24 cellular contexts compared by ENCODE assay signal in the genomic region with DNA sequence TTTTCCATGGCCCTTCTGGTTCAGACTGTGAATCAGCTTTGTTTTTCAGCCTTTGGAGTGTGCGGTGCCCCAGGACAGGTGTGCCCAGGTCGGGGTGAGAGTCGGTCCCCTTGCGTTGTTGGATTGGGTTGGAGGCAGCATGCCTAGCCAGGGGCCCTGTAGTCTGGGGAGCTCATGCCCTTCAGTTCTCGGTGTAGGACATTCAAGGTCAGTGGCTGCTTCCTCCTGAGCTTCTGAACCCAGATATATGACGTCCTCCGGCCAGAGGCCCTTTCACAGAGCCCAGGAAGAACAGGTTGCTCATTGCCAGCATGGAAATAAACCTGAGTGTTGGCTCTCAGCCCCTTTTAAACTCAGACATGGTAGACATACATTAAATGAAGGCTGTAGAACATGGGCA. TPM values are rescaled to one million over a fixed set of nuclear protein-coding genes. Genes with fewer than 3 reads are reported as not detected.
"Had no signal": no experiment of that assay in that cellular context is flagged by ENCODE, and none has a peak within 500 bp of the region (broad histone marks: within the 10 kb centered on the region; RNA-seq: fewer than 3 reads in every experiment).

No MANE protein-coding gene starts in this region.

- H2AFZ ChIP-seq: parathyroid adenoma had no signal

- H3K27me3 ChIP-seq: esophagus squamous epithelium, testis, tibial nerve, upper lobe of right lung, vagina had no signal

- H3K79me2 ChIP-seq: parathyroid adenoma had no signal

- DNase-seq: cerebellar nuclear complex; esophagus squamous epithelium; foreskin keratinocyte; head of caudate nucleus; islet precursor cell; lower lobe of right lung; mesenchymal stem cell; midbrain; occipital lobe; stimulated activated CD4-positive, alpha-beta T cell treated with anti-CD3 and anti-CD28 coated beads, Interleukin-4, amount 100 ng/mL, for 1 hour; stimulated activated CD8-positive, alpha-beta memory T cell treated with anti-CD3 and anti-CD28 coated beads, Interleukin-4, amount 100 ng/mL, for 48 hours; testis; upper lobe of right lung had no signal

- H3K4me1 Mint-ChIP-seq: stimulated activated effector memory CD8-positive, alpha-beta T cell treated with anti-CD3 and anti-CD28 coated beads, Interleukin-12 subunit alpha, Interleukin-12 subunit beta, amount 100 ng/mL, for 72 hours had no signal

- H3K36me3 Mint-ChIP-seq: natural killer cell treated with Interleukin-12 subunit alpha and Interleukin-12 subunit beta and Interleukin-15 and Interleukin-18, amount 100 ng/mL, for 72 hours; stimulated activated effector memory CD8-positive, alpha-beta T cell treated with anti-CD3 and anti-CD28 coated beads, Interleukin-12 subunit alpha, Interleukin-12 subunit beta, amount 100 ng/mL, for 72 hours had no signal

- H3K4me3 ChIP-seq: esophagus squamous epithelium, lower lobe of right lung, testis, tibial nerve, upper lobe of right lung, vagina had no signal

- ATAC-seq: foreskin keratinocyte; left lobe of liver; lower lobe of right lung; natural killer cell treated with Interleukin-12 subunit alpha and Interleukin-12 subunit beta and Interleukin-15 and Interleukin-18, amount 100 ng/mL, for 72 hours; stimulated activated effector memory CD8-positive, alpha-beta T cell treated with anti-CD3 and anti-CD28 coated beads, Interleukin-12 subunit alpha, Interleukin-12 subunit beta, amount 100 ng/mL, for 72 hours; upper lobe of right lung had no signal

- H3K27ac Mint-ChIP-seq: dendritic cell treated with granulocyte-macrophage colony-stimulating factor and Interleukin-4, amounts not matched to agents 40 ng/mL and 50 ng/mL, for 4 days; natural killer cell treated with Interleukin-12 subunit alpha and Interleukin-12 subunit beta and Interleukin-15 and Interleukin-18, amount 100 ng/mL, for 72 hours; stimulated activated effector memory CD8-positive, alpha-beta T cell treated with anti-CD3 and anti-CD28 coated beads, Interleukin-12 subunit alpha, Interleukin-12 subunit beta, amount 100 ng/mL, for 72 hours; stimulated activated naive CD8-positive, alpha-beta T cell treated with anti-CD3 and anti-CD28 coated beads, Interleukin-15, Interleukin-2, amounts not matched to agents 100 ng/mL and 50 ng/mL, for 24 hours had no signal

- H3K36me3 ChIP-seq: esophagus squamous epithelium, lower lobe of right lung, tibial nerve, upper lobe of right lung, vagina had no signal

- H3K4me3 Mint-ChIP-seq: dendritic cell treated with granulocyte-macrophage colony-stimulating factor and Interleukin-4, amounts not matched to agents 40 ng/mL and 50 ng/mL, for 4 days; natural killer cell treated with Interleukin-12 subunit alpha and Interleukin-12 subunit beta and Interleukin-15 and Interleukin-18, amount 100 ng/mL, for 72 hours; stimulated activated effector memory CD8-positive, alpha-beta T cell treated with anti-CD3 and anti-CD28 coated beads, Interleukin-12 subunit alpha, Interleukin-12 subunit beta, amount 100 ng/mL, for 72 hours; stimulated activated naive CD8-positive, alpha-beta T cell treated with anti-CD3 and anti-CD28 coated beads, Interleukin-15, Interleukin-2, amounts not matched to agents 100 ng/mL and 50 ng/mL, for 24 hours had no signal

- H3K9me3 Mint-ChIP-seq: dendritic cell treated with granulocyte-macrophage colony-stimulating factor and Interleukin-4, amounts not matched to agents 40 ng/mL and 50 ng/mL, for 4 days; natural killer cell treated with Interleukin-12 subunit alpha and Interleukin-12 subunit beta and Interleukin-15 and Interleukin-18, amount 100 ng/mL, for 72 hours; stimulated activated effector memory CD8-positive, alpha-beta T cell treated with anti-CD3 and anti-CD28 coated beads, Interleukin-12 subunit alpha, Interleukin-12 subunit beta, amount 100 ng/mL, for 72 hours; stimulated activated naive CD8-positive, alpha-beta T cell treated with anti-CD3 and anti-CD28 coated beads, Interleukin-15, Interleukin-2, amounts not matched to agents 100 ng/mL and 50 ng/mL, for 24 hours had no signal

- H3K27me3 Mint-ChIP-seq: dendritic cell treated with granulocyte-macrophage colony-stimulating factor and Interleukin-4, amounts not matched to agents 40 ng/mL and 50 ng/mL, for 4 days had no signal

- H3K27ac ChIP-seq: esophagus squamous epithelium, foreskin keratinocyte, lower lobe of right lung, parathyroid adenoma, testis, tibial nerve, upper lobe of right lung, vagina had no signal

- H3K4me1 ChIP-seq: foreskin keratinocyte, parathyroid adenoma, testis, vagina had no signal

- H3K9me3 ChIP-seq: esophagus squamous epithelium, lower lobe of right lung, testis, tibial nerve, upper lobe of right lung, vagina had no signal

RNA-seq across cellular contexts. Expression of a gene that starts 2.7 kb away (rescaled TPM):
- total RNA-seq: epithelial cell of proximal tubule; esophagus squamous epithelium; foreskin keratinocyte; left lobe of liver; lower lobe of right lung; natural killer cell treated with Interleukin-12 subunit alpha and Interleukin-12 subunit beta and Interleukin-15 and Interleukin-18, amount 100 ng/mL, for 72 hours; pulmonary artery endothelial cell; subcutaneous adipose tissue; testis; tibial nerve; upper lobe of right lung; vagina had no signal
- polyA plus RNA-seq: foreskin keratinocyte had no signal

RNA-seq across cellular contexts. Expression of a gene that starts 41.7 kb away (rescaled TPM):
- total RNA-seq: tibial nerve had no signal
